ENCODE assay signal across 8 cellular contexts in the genomic region with DNA sequence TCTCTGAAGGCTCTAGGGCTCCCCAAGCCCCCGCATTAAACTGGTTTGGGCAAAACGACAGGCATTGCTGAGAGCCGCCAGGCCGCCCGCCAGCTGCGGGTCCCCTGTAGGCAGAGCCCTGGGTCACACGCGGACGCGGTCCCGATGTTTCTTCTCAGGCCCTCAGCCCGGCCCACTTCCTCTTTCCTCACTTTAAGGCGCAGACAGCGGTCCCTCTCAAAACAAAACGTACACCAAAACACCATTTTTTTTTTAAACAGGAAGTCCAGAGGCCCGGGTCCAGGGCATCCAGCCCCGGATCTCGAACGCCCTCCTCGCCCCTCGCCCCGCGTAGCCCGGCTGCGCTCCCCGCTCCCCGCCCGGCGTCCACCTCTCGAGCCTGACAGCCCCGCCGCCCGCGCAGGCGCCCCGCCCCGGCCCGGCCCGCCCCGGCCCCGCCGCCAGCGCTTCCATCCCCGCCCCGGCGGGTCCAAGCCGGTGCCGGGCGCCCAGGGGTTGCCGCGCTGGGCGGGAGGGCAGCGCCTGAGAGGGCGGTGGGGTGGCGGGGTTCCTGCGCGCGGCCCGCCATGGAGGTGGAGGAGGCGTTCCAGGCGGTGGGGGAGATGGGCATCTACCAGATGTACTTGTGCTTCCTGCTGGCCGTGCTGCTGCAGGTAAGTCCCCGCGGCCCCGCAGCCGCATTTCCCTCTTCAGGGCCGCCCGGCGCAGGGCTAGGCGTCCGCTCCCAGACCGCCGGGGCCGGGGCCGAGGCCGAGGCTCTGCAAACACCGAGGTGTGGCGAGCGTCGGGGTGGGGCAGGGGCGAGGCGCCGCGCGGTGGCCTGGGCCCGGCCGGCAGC. TPM values are rescaled to one million over a fixed set of nuclear protein-coding genes. Genes with fewer than 3 reads are reported as not detected.
DNase-seq lines count a peak whose midpoint lies in the region; ATAC-seq, FAIRE-seq and TF ChIP-seq lines count a peak whose summit lies in the region.

Gene SLC22A15 (plus strand): TSS at position 452 of the 838 bp plus-strand sequence. CDS start 115 bp downstream, at position 567.

- DNase-seq in Caco-2 (peak; percentile 35 to 37), RCC 7860 (ENCODE audit: low spot score) (peak; percentile 44), adrenal gland (peak; percentile 51 to 79 (median 64)), heart left ventricle (peak; percentile 57 to 88 (median 70)), ovary (peak; percentile 17 to 55 (median 24))
- DNase-seq in NK-92 treated with Interleukin-12 subunit alpha and Interleukin-12 subunit beta, amount 100 ng/mL, for 24 hours (lab: John Stamatoyannopoulos, UW) = no peak

- peaks cover 3% of the 10 kb centered on the region for H3K27me3 Mint-ChIP-seq in Caco-2 (ENCODE audit: insufficient read depth, unreplicated experiment)

- no peaks in the 10 kb centered on the region for H3K4me1 ChIP-seq in Caco-2
- no peaks in the 10 kb centered on the region for H3K4me1 ChIP-seq in adrenal gland (replicated peaks in 1 of 2)
- peaks cover 0 to 41% (median 6%) of the 10 kb centered on the region in 12 donors for H3K4me1 ChIP-seq in heart left ventricle
- no peaks in the 10 kb centered on the region for H3K4me1 ChIP-seq in ovary (ENCODE audit: insufficient read depth)

- H3K9me3 ChIP-seq in Caco-2 = no peaks in the 10 kb centered on the region
- H3K9me3 ChIP-seq in adrenal gland (replicated peaks in 1 of 3) = no peaks in the 10 kb centered on the region
- no peaks in the 10 kb centered on the region for H3K9me3 ChIP-seq in heart left ventricle
- no peaks in the 10 kb centered on the region for H3K9me3 ChIP-seq in ovary

- intact Hi-C loops in Caco-2 (cut with micrococcal nuclease; ENCODE audit: unreplicated experiment) (no loop called here), adrenal gland (cut with DNase I) (loop anchor here in 1 of 2 donors (5.0 kb wide), 1 partner anchor 169 kb away; no protein-coding TSS in a partner anchor), heart left ventricle (cut with DNase I) (loop anchor here in 2 of 10 donors (5.0 kb wide), 1 partner anchor 169 kb away; no protein-coding TSS in a partner anchor), ovary (cut with DNase I) (no loop called here)

- H3K4me1 Mint-ChIP-seq in Caco-2 (ENCODE audit: low read depth, unreplicated experiment) = no peaks in the 10 kb centered on the region

- no TSS peak for BruUV-seq in Caco-2 (replicated peaks; lab: Mats Ljungman, UMichigan)

- peak within 1 kb of the TSS in 3 of 5 donors; percentile 43 to 67 (median 60) for H3K27ac ChIP-seq in adrenal gland
- H3K27ac ChIP-seq in heart left ventricle = peak within 1 kb of the TSS; percentile 57 to 91 (median 78)
- H3K27ac ChIP-seq in ovary = no peak within 1 kb of the TSS

- CTCF ChIA-PET in Caco-2 (lab: Charles Lee) = no interaction called here

- 0 to 1% (median 1%) methylated on average over 20 to 87 of the region's 87 CpGs for WGBS in adrenal gland, 4 donors
- WGBS in heart left ventricle, 4 donors = 0 to 1% (median 1%) methylated on average over 20 to 87 of the region's 87 CpGs
- WGBS in ovary, 3 donors = 0 to 1% (median 1%) methylated on average over 37 to 87 of the region's 87 CpGs

- POLR2A ChIA-PET in Caco-2 (lab: Charles Lee) = no interaction called here

- H3K9me3 Mint-ChIP-seq in Caco-2 (ENCODE audit: unreplicated experiment) = no peaks in the 10 kb centered on the region

- FAIRE-seq in RCC 7860 (lab: Jason Lieb, UNC) = no peak

- TF ChIP-seq POLR2A in adrenal gland (IDR thresholded peaks at IDR 0.05) (peak in 1 of 2 donors; percentile 16), heart left ventricle (IDR thresholded peaks at IDR 0.05) (no peak), ovary (IDR thresholded peaks at IDR 0.05) (no peak)

- ATAC-seq in GM19328 (IDR thresholded peaks at IDR 0.05; ENCODE audit: unreplicated experiment) (peak; percentile 82), HG03378 (IDR thresholded peaks at IDR 0.05; ENCODE audit: unreplicated experiment) (peak; percentile 72), heart left ventricle (peak; percentile 47 to 90 (median 82))

- H3K27me3 ChIP-seq in Caco-2 (replicated peaks; ENCODE audit: control insufficient read depth, insufficient read depth, low read length) (no peaks in the 10 kb centered on the region), adrenal gland (no peaks in the 10 kb centered on the region), heart left ventricle (no peaks in the 10 kb centered on the region), ovary (no peaks in the 10 kb centered on the region)

- TF ChIP-seq EP300 in ovary (IDR thresholded peaks at IDR 0.05) = no peak

- H3K4me3 ChIP-seq in Caco-2 (ENCODE audit: low read depth, low read length) (peak within 1 kb of the TSS; percentile 44), adrenal gland (peak within 1 kb of the TSS; percentile 29 to 75 (median 40)), heart left ventricle (peak within 1 kb of the TSS; percentile 60 to 86 (median 76)), ovary (peak within 1 kb of the TSS; percentile 50)

- H3K4me3 Mint-ChIP-seq in Caco-2 (ENCODE audit: unreplicated experiment) = peak within 1 kb of the TSS; percentile 74

- no peaks in the 10 kb centered on the region for H3K36me3 Mint-ChIP-seq in Caco-2 (ENCODE audit: insufficient read depth, unreplicated experiment)

- no peaks in the 10 kb centered on the region for H3K36me3 ChIP-seq in Caco-2 (ENCODE audit: control insufficient read depth, insufficient read depth, low read length)
- no peaks in the 10 kb centered on the region for H3K36me3 ChIP-seq in adrenal gland (replicated peaks in 1 of 2)
- no peaks in the 10 kb centered on the region for H3K36me3 ChIP-seq in heart left ventricle
- H3K36me3 ChIP-seq in ovary = no peaks in the 10 kb centered on the region

- H3K27ac Mint-ChIP-seq in Caco-2 (ENCODE audit: unreplicated experiment) = no peak within 1 kb of the TSS

- TF ChIP-seq CTCF in Caco-2 (IDR thresholded peaks at IDR 0.05; ENCODE audit: insufficient read depth in 1 of 2, low read depth in 1 of 2, low read length in 1 of 2, severe bottlenecking in 1 of 2, unreplicated experiment in 1 of 2) (no peak), adrenal gland (IDR thresholded peaks at IDR 0.05) (peak in 1 of 6 experiments; percentile 5), heart left ventricle (IDR thresholded peaks at IDR 0.05) (no peak), ovary (IDR thresholded peaks at IDR 0.05) (no peak)

RNA-seq across cellular contexts. Expression of gene SLC22A15, which starts in this region (rescaled TPM):
- 0.16 and 0.28 TPM in 2 replicates for total RNA-seq in Caco-2 (2022)
- 10 to 100 TPM in 2 of 8 donors, 1 to 10 TPM in 6; 2.3 to 10.8 (median 5.8) TPM for total RNA-seq in adrenal gland
- polyA plus RNA-seq in adrenal gland = 10 to 100 TPM in 1 of 3 donors, 1 to 10 TPM in 2; 1.2 to 11.4 (median 2.7) TPM
- total RNA-seq in heart left ventricle = 1 to 10 TPM; 5.2 to 9.4 (median 8.1) TPM
- 1 to 10 TPM; 2.7 to 4.1 TPM for polyA plus RNA-seq in heart left ventricle
- 1 to 10 TPM in 5 of 7 donors, under 1 TPM in 2; 0.78 to 3.8 (median 1.8) TPM for total RNA-seq in ovary
- polyA plus RNA-seq in ovary = 1 to 10 TPM in 1 of 2 donors, under 1 TPM in 1; 0.51 to 1.2 TPM

Comparison
In these comparisons a context has a peak if more than half of its experiments do, and no peak if none do; other contexts are left out.
1. Peak in DNase-seq and H3K4me3 ChIP-seq in Caco-2; RNA of the gene not detected or under 1 TPM.
2. H3K27ac ChIP-seq: peak in adrenal gland (3 of 5) and heart left ventricle (12 of 12); none in ovary (0 of 2).
3. Peak in every context shown above with its lines, with median percentiles within 50 percentile points of each other: H3K4me3 ChIP-seq and ATAC-seq.